9 cellular contexts compared by ENCODE assay signal in the genomic region with DNA sequence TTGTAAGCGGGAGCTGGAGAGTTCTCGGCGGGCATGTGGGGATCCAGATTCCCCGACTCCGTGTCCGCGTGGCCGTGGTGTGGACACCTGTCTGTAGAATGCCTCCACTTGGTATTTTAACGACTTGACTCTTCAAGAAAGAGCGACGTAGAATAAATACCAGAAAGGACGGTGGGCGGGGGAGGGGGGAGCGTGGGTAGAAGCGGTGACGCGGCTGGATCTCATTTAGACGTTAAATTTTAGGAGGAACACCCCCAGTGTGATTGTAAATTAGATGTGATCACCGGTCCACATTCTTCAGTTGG. TPM values are rescaled to one million over a fixed set of nuclear protein-coding genes. Genes with fewer than 3 reads are reported as not detected.
DNase-seq lines count a peak whose midpoint lies in the region; ATAC-seq and TF ChIP-seq lines count a peak whose summit lies in the region.
"Had no signal": no experiment of that assay in that cellular context is flagged by ENCODE, and none has a peak within 500 bp of the region (broad histone marks: within the 10 kb centered on the region; RNA-seq: fewer than 3 reads in every experiment).

No MANE protein-coding gene starts in this region.

- no peaks in the 10 kb centered on the region for H3K36me3 ChIP-seq in heart left ventricle
- H3K36me3 ChIP-seq in mucosa of stomach (ENCODE audit: control insufficient read depth, insufficient read depth, low read length), result no peaks in the 10 kb centered on the region

- ATAC-seq in heart left ventricle (no peak), Right ventricle myocardium superior (ENCODE audit: poor library complexity) (no peak)

- H3K36me3 Mint-ChIP-seq in chondrocyte (ENCODE audit: low read depth), result no peaks in the 10 kb centered on the region
- no peaks in the 10 kb centered on the region for H3K36me3 Mint-ChIP-seq in activated CD4-positive, alpha-beta memory T cell treated with anti-CD3 and anti-CD28 coated beads for 36 hours

- H3K27me3 ChIP-seq in heart left ventricle (peaks cover 0 to 50% (median 5%) of the 10 kb centered on the region in 9 donors), mucosa of stomach (ENCODE audit: control insufficient read depth, insufficient read depth, low read length) (peaks cover 26% of the 10 kb centered on the region)

- WGBS in heart left ventricle, 4 donors, result 5 to 15% (median 7%) methylated on average over 19 of the region's 19 CpGs

- intact Hi-C loops in heart left ventricle (cut with DNase I) (loop anchor here in 1 of 10 donors (5.0 kb wide), 1 partner anchor 181 kb away; the partner anchor contains the start of genes CCPG1 and PIERCE2), Right ventricle myocardium superior (cut with DNase I) (no loop called here)
- intact Hi-C loops in activated CD4-positive, alpha-beta memory T cell treated with anti-CD3 and anti-CD28 coated beads for 36 hours (cut with micrococcal nuclease), result no loop called here

- peak overlapping the region; percentile 60 for H3K27ac Mint-ChIP-seq in chondrocyte (ENCODE audit: unreplicated experiment)
- no peak overlapping the region for H3K27ac Mint-ChIP-seq in activated CD4-positive, alpha-beta memory T cell treated with anti-CD3 and anti-CD28 coated beads for 36 hours

- no peaks in the 10 kb centered on the region for H3K9me3 Mint-ChIP-seq in chondrocyte (ENCODE audit: low read depth)
- H3K9me3 Mint-ChIP-seq in activated CD4-positive, alpha-beta memory T cell treated with anti-CD3 and anti-CD28 coated beads for 36 hours, result no peaks in the 10 kb centered on the region

- no peak for TF ChIP-seq POLR2A in heart left ventricle (IDR thresholded peaks at IDR 0.05)

- CTCF ChIA-PET in activated CD4-positive, alpha-beta memory T cell treated with anti-CD3 and anti-CD28 coated beads for 36 hours (lab: Charles Lee), result no interaction called here

- H3K4me1 ChIP-seq in heart left ventricle (peaks cover 0 to 13% (median 0%) of the 10 kb centered on the region in 12 donors), mucosa of stomach (ENCODE audit: control insufficient read depth, insufficient read depth, low read length) (peaks cover 5% of the 10 kb centered on the region)

- H3K4me1 Mint-ChIP-seq in chondrocyte (ENCODE audit: low read depth), result peaks cover 8% of the 10 kb centered on the region
- no peaks in the 10 kb centered on the region for H3K4me1 Mint-ChIP-seq in activated CD4-positive, alpha-beta memory T cell treated with anti-CD3 and anti-CD28 coated beads for 36 hours (ENCODE audit: low read depth)

- POLR2A ChIA-PET in activated CD4-positive, alpha-beta memory T cell treated with anti-CD3 and anti-CD28 coated beads for 36 hours (lab: Charles Lee), result no interaction called here

- H3K27ac ChIP-seq in heart left ventricle, result peak overlapping the region in 6 of 12 donors; percentile 39 to 80 (median 45)

- peak overlapping the region; percentile 70 for H3K4me3 Mint-ChIP-seq in chondrocyte (ENCODE audit: unreplicated experiment)
- no peak overlapping the region for H3K4me3 Mint-ChIP-seq in activated CD4-positive, alpha-beta memory T cell treated with anti-CD3 and anti-CD28 coated beads for 36 hours

- DNase-seq in heart left ventricle (no peak), Right ventricle myocardium superior (no peak), chondrocyte (ENCODE audit: low spot score) (no peak), ureter (ENCODE audit: low spot score) (peak; percentile 44), pons (ENCODE audit: low spot score) (no peak), foreskin melanocyte (no peak)
- no peak for DNase-seq in activated CD4-positive, alpha-beta memory T cell treated with anti-CD3 and anti-CD28 coated beads for 36 hours
- DNase-seq: SIG-M5 had no signal

- H3K9me3 ChIP-seq in heart left ventricle (no peaks in the 10 kb centered on the region), mucosa of stomach (ENCODE audit: control insufficient read depth, low read length) (no peaks in the 10 kb centered on the region)

- H3K9ac ChIP-seq in mucosa of stomach (ENCODE audit: low read length), result peak overlapping the region; percentile 33

- H3K4me3 ChIP-seq in heart left ventricle, result peak overlapping the region in 11 of 12 donors; percentile 37 to 85 (median 65)
- no peak overlapping the region for H3K4me3 ChIP-seq in mucosa of stomach (ENCODE audit: low read length)

- TF ChIP-seq CTCF in heart left ventricle (IDR thresholded peaks at IDR 0.05), result no peak
- no peak for TF ChIP-seq CTCF in chondrocyte (IDR thresholded peaks at IDR 0.05)

- H3K27me3 Mint-ChIP-seq in chondrocyte (ENCODE audit: low read depth), result no peaks in the 10 kb centered on the region
- H3K27me3 Mint-ChIP-seq in activated CD4-positive, alpha-beta memory T cell treated with anti-CD3 and anti-CD28 coated beads for 36 hours, result peaks cover 35% of the 10 kb centered on the region

RNA-seq across cellular contexts. Expression of gene PYGO1, which starts 0.6 kb away (rescaled TPM):
- total RNA-seq in heart left ventricle, result 1 to 10 TPM; 3.9 to 8.2 (median 4.9) TPM
- polyA plus RNA-seq in heart left ventricle, result 1 to 10 TPM; 1.1 to 2.1 TPM
- total RNA-seq in Right ventricle myocardium superior, result 6.0 TPM
- total RNA-seq in chondrocyte, result 20.3 to 21.0 TPM (median 20.5 TPM) in 3 replicates
- total RNA-seq in ureter, result 10.7 TPM
- total RNA-seq in activated CD4-positive, alpha-beta memory T cell treated with anti-CD3 and anti-CD28 coated beads for 36 hours, result not detected
